ENCODE assay signal across 9 cellular contexts in genomic region chr19:18596752-18597157, GRCh38. TPM values are rescaled to one million over a fixed set of nuclear protein-coding genes. Genes with fewer than 3 reads are reported as not detected.
DNase-seq lines count a peak whose midpoint lies in the region; ATAC-seq and TF ChIP-seq lines count a peak whose summit lies in the region.
"Had no signal": no experiment of that assay in that cellular context is flagged by ENCODE, and none has a peak within 500 bp of the region (broad histone marks: within the 10 kb centered on the region; RNA-seq: fewer than 3 reads in every experiment).

No MANE protein-coding gene starts in this region.

- H3K4me3 Mint-ChIP-seq in stimulated activated memory B cell treated with anti-CD40 and anti-IgM and Interleukin-4, amounts not matched to agents 10 μg/mL and 1 μg/mL and 100 μg/mL, for 72 hours: no peak overlapping the region
- no peak overlapping the region for H3K4me3 Mint-ChIP-seq in naive thymus-derived CD8-positive, alpha-beta T cell
- H3K4me3 Mint-ChIP-seq: mesothelial cell of epicardium had no signal

- no peak overlapping the region for H3K4me3 ChIP-seq in fibroblast of villous mesenchyme (ENCODE audit: low read depth, low read length)

- DNase-seq in NCI-H524 (lab: John Stamatoyannopoulos, UW) (peak; percentile 40 to 54), NCI-H524 treated with DMSO at 0.1 percent for 48 hours (lab: John Stamatoyannopoulos, UW) (no peak), NOMO-1 treated with dmso at 0.1 percent for 144 hours (lab: John Stamatoyannopoulos, UW; ENCODE audit: unreplicated experiment) (peak; percentile 47), fibroblast of villous mesenchyme (ENCODE audit: low read depth) (peak; percentile 31), midbrain (lab: John Stamatoyannopoulos, UW) (no peak)
- DNase-seq in naive thymus-derived CD8-positive, alpha-beta T cell: no peak
- DNase-seq in activated T-cell treated with anti-CD3 and anti-CD28 coated beads, Interleukin-2, amount 50 U/mL, for 1 hour: no peak

- POLR2A ChIA-PET in naive thymus-derived CD8-positive, alpha-beta T cell (lab: Charles Lee): interaction anchor here (0.5 to 1.4 kb wide), 2 partner anchors 248 to 271 kb away, joined by 4 to 5 read pairs; no protein-coding TSS in a partner anchor

- no peaks in the 10 kb centered on the region for H3K9me3 Mint-ChIP-seq in stimulated activated memory B cell treated with anti-CD40 and anti-IgM and Interleukin-4, amounts not matched to agents 10 μg/mL and 1 μg/mL and 100 μg/mL, for 72 hours
- no peaks in the 10 kb centered on the region for H3K9me3 Mint-ChIP-seq in naive thymus-derived CD8-positive, alpha-beta T cell
- H3K9me3 Mint-ChIP-seq: mesothelial cell of epicardium had no signal

- H3K27me3 Mint-ChIP-seq in stimulated activated memory B cell treated with anti-CD40 and anti-IgM and Interleukin-4, amounts not matched to agents 10 μg/mL and 1 μg/mL and 100 μg/mL, for 72 hours: peaks cover 47% of the 10 kb centered on the region
- peaks cover 0 to 26% (median 4%) of the 10 kb centered on the region in 5 donors for H3K27me3 Mint-ChIP-seq in naive thymus-derived CD8-positive, alpha-beta T cell

- ATAC-seq in stimulated activated memory B cell treated with anti-CD40 and anti-IgM and Interleukin-4, amounts not matched to agents 10 μg/mL and 1 μg/mL and 100 μg/mL, for 72 hours: peak; percentile 31
- no peak for ATAC-seq in naive thymus-derived CD8-positive, alpha-beta T cell

- H3K27ac Mint-ChIP-seq in stimulated activated memory B cell treated with anti-CD40 and anti-IgM and Interleukin-4, amounts not matched to agents 10 μg/mL and 1 μg/mL and 100 μg/mL, for 72 hours: no peak overlapping the region
- H3K27ac Mint-ChIP-seq in naive thymus-derived CD8-positive, alpha-beta T cell: peak overlapping the region in 3 of 10 donors; percentile 43 to 63 (median 55)
- H3K27ac Mint-ChIP-seq: mesothelial cell of epicardium had no signal

- H3K4me1 Mint-ChIP-seq in stimulated activated memory B cell treated with anti-CD40 and anti-IgM and Interleukin-4, amounts not matched to agents 10 μg/mL and 1 μg/mL and 100 μg/mL, for 72 hours: peaks cover 22% of the 10 kb centered on the region
- H3K4me1 Mint-ChIP-seq in naive thymus-derived CD8-positive, alpha-beta T cell: peaks cover 6 to 15% (median 14%) of the 10 kb centered on the region in 4 donors

- H3K36me3 Mint-ChIP-seq in stimulated activated memory B cell treated with anti-CD40 and anti-IgM and Interleukin-4, amounts not matched to agents 10 μg/mL and 1 μg/mL and 100 μg/mL, for 72 hours: peaks cover under 1% of the 10 kb centered on the region
- H3K36me3 Mint-ChIP-seq in naive thymus-derived CD8-positive, alpha-beta T cell: peaks cover 0 to 2% (median 0%) of the 10 kb centered on the region in 3 donors
- H3K36me3 Mint-ChIP-seq: mesothelial cell of epicardium had no signal

- no peak for TF ChIP-seq CTCF in fibroblast of villous mesenchyme (IDR thresholded peaks at IDR 0.05; ENCODE audit: insufficient read depth, low read depth, low read length)

RNA-seq across cellular contexts. Expression of gene REX1BD, which starts 8.2 kb away (rescaled TPM):
- 27.6 and 41.6 TPM in 2 replicates for total RNA-seq in fibroblast of villous mesenchyme
- 100 to 1,000 TPM; 138 to 165 TPM for total RNA-seq in naive thymus-derived CD8-positive, alpha-beta T cell
- polyA plus RNA-seq in naive thymus-derived CD8-positive, alpha-beta T cell: 100 to 1,000 TPM; 165 to 196 (median 176) TPM

RNA-seq across cellular contexts. Expression of gene CRLF1, which starts 9.8 kb away (rescaled TPM):
- not detected in 2 replicates for total RNA-seq in fibroblast of villous mesenchyme
- not detected for total RNA-seq in naive thymus-derived CD8-positive, alpha-beta T cell
- polyA plus RNA-seq in naive thymus-derived CD8-positive, alpha-beta T cell: 1 to 10 TPM in 1 of 3 donors, under 1 TPM in 1, not detected in 1; 0.55 to 1.1 TPM

RNA-seq across cellular contexts. Expression of gene TMEM59L, which starts 15.9 kb away (rescaled TPM):
- total RNA-seq in fibroblast of villous mesenchyme: under 0.01 and 0.32 TPM in 2 replicates
- not detected for total RNA-seq in naive thymus-derived CD8-positive, alpha-beta T cell
- under 1 TPM in 2 of 3 donors, not detected in 1; 0.09 to 0.27 TPM for polyA plus RNA-seq in naive thymus-derived CD8-positive, alpha-beta T cell

RNA-seq across cellular contexts. Expression of gene UBA52, which starts 25.1 kb away (rescaled TPM):
- 357 and 396 TPM in 2 replicates for total RNA-seq in fibroblast of villous mesenchyme
- 1,000 to 10,000 TPM; 1,986 to 2,036 TPM for total RNA-seq in naive thymus-derived CD8-positive, alpha-beta T cell
- 1,000 to 10,000 TPM; 1,743 to 2,077 (median 1,903) TPM for polyA plus RNA-seq in naive thymus-derived CD8-positive, alpha-beta T cell

RNA-seq across cellular contexts. Expression of gene KXD1, which starts 39.1 kb away (rescaled TPM):
- total RNA-seq in fibroblast of villous mesenchyme: 92.8 and 93.1 TPM in 2 replicates
- 10 to 100 TPM; 96.2 to 97.9 TPM for total RNA-seq in naive thymus-derived CD8-positive, alpha-beta T cell
- 10 to 100 TPM; 68.3 to 80.2 (median 79.4) TPM for polyA plus RNA-seq in naive thymus-derived CD8-positive, alpha-beta T cell

Comparison
In these comparisons a context has a peak if more than half of its experiments do, and no peak if none do; other contexts are left out.
1. DNase-seq: peak in NCI-H524 (2 of 2), NOMO-1 treated with dmso at 0.1 percent for 144 hours (single experiment) and fibroblast of villous mesenchyme (single experiment); none in NCI-H524 treated with DMSO at 0.1 percent for 48 hours (single experiment), naive thymus-derived CD8-positive, alpha-beta T cell (0 of 10), midbrain (single experiment) and activated T-cell treated with anti-CD3 and anti-CD28 coated beads, Interleukin-2, amount 50 U/mL, for 1 hour (single experiment).